9 cellular contexts compared by ENCODE assay signal in the genomic region with DNA sequence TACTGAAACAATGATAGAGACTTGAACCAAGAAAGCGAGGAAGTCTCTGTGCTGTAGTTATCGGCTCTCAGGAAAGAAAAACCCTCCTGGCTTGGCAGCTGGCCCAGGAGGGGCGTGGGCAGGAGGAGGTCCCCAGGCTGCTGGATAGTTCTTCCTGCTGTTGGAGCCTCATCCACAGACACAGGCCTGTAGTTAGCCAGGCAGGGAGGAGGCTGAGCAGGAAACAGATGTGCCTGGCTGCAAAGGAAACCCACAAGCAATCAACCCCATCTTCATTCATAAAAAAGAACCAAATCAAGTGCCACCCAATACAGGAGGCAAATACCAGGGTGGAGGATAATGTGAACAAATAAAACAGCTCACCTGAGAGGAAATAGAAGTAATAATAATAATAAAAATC.
A peak's percentile ranks its signal among the peaks of the same experiment; 100 is the strongest.
DNase-seq lines count a peak whose midpoint lies in the region; ATAC-seq and TF ChIP-seq lines count a peak whose summit lies in the region.
"Had no signal": no experiment of that assay in that cellular context is flagged by ENCODE, and none has a peak within 500 bp of the region (broad histone marks: within the 10 kb centered on the region; RNA-seq: fewer than 3 reads in every experiment).

No MANE protein-coding gene starts in this region.

- H3K9me3 Mint-ChIP-seq in activated CD4-positive, alpha-beta T cell treated with anti-CD3 and anti-CD28 coated beads, Interleukin-2, amount 10 ng/mL, durations not matched to agents 7 days and 5 days, result no peaks in the 10 kb centered on the region

- POLR2A ChIA-PET in activated CD4-positive, alpha-beta T cell treated with anti-CD3 and anti-CD28 coated beads, Interleukin-2, amount 10 ng/mL, durations not matched to agents 7 days and 5 days (lab: Charles Lee), result no interaction called here

- H3K36me3 ChIP-seq in brain microvascular endothelial cell (replicated peaks), result no peaks in the 10 kb centered on the region
- H3K36me3 ChIP-seq: ascending aorta had no signal

- in situ Hi-C loops in brain microvascular endothelial cell (cut with HindIII; ENCODE audit: low pct_ligation_motif_present, low sequenced_read_pairs), result no loop called here

- no peaks in the 10 kb centered on the region for H3K36me3 Mint-ChIP-seq in activated CD4-positive, alpha-beta T cell treated with anti-CD3 and anti-CD28 coated beads, Interleukin-2, amount 10 ng/mL, durations not matched to agents 7 days and 5 days (ENCODE audit: low read depth)

- CTCF ChIA-PET in activated CD4-positive, alpha-beta T cell treated with anti-CD3 and anti-CD28 coated beads, Interleukin-2, amount 10 ng/mL, durations not matched to agents 7 days and 5 days (lab: Charles Lee), result no interaction called here

- H3K4me1 Mint-ChIP-seq in activated CD4-positive, alpha-beta T cell treated with anti-CD3 and anti-CD28 coated beads, Interleukin-2, amount 10 ng/mL, durations not matched to agents 7 days and 5 days, result peaks cover 8% of the 10 kb centered on the region

- no peak overlapping the region for H3K4me3 Mint-ChIP-seq in activated CD4-positive, alpha-beta T cell treated with anti-CD3 and anti-CD28 coated beads, Interleukin-2, amount 10 ng/mL, durations not matched to agents 7 days and 5 days

- no peak for TF ChIP-seq CTCF in brain microvascular endothelial cell (IDR thresholded peaks at IDR 0.05; ENCODE audit: low read depth, low read length, missing control alignments)

- no peak overlapping the region for H3K27ac ChIP-seq in brain microvascular endothelial cell
- H3K27ac ChIP-seq: ascending aorta had no signal

- no peaks in the 10 kb centered on the region for H3K27me3 ChIP-seq in brain microvascular endothelial cell (replicated peaks)
- H3K27me3 ChIP-seq: ascending aorta had no signal

- no peak overlapping the region for H3K4me3 ChIP-seq in brain microvascular endothelial cell (ENCODE audit: low read depth, low read length)
- H3K4me3 ChIP-seq: ascending aorta had no signal

- H3K27me3 Mint-ChIP-seq in activated CD4-positive, alpha-beta T cell treated with anti-CD3 and anti-CD28 coated beads, Interleukin-2, amount 10 ng/mL, durations not matched to agents 7 days and 5 days, result peaks cover 26% of the 10 kb centered on the region

- no peak for ATAC-seq in GM18858 (IDR thresholded peaks at IDR 0.05; ENCODE audit: unreplicated experiment)

- DNase-seq in GM04504 (ENCODE audit: low read depth) (peak; percentile 15), NCI-H345 treated with DMSO at 0.1 percent for 48 hours (lab: John Stamatoyannopoulos, UW; ENCODE audit: unreplicated experiment) (peak; percentile 87), brain microvascular endothelial cell (peak; percentile 83), left kidney (ENCODE audit: low read depth, low spot score) (peak; percentile 80), T-helper 1 cell (no peak)
- no peak for DNase-seq in stimulated activated CD4-positive, alpha-beta T cell treated with anti-CD3 and anti-CD28 coated beads, Interleukin-2, amount 100 ng/mL, for 48 hours
- no peak for DNase-seq in activated CD4-positive, alpha-beta T cell treated with anti-CD3 and anti-CD28 coated beads, Interleukin-2, amount 10 ng/mL, durations not matched to agents 7 days and 5 days

- no peak overlapping the region for H3K27ac Mint-ChIP-seq in activated CD4-positive, alpha-beta T cell treated with anti-CD3 and anti-CD28 coated beads, Interleukin-2, amount 10 ng/mL, durations not matched to agents 7 days and 5 days

Comparison
In these comparisons a context has a peak if more than half of its experiments do, and no peak if none do; other contexts are left out.
1. DNase-seq: peak in GM04504 (single experiment), NCI-H345 treated with DMSO at 0.1 percent for 48 hours (single experiment), brain microvascular endothelial cell (single experiment) and left kidney (single experiment); none in T-helper 1 cell (0 of 5), stimulated activated CD4-positive, alpha-beta T cell treated with anti-CD3 and anti-CD28 coated beads, Interleukin-2, amount 100 ng/mL, for 48 hours (0 of 2) and activated CD4-positive, alpha-beta T cell treated with anti-CD3 and anti-CD28 coated beads, Interleukin-2, amount 10 ng/mL, durations not matched to agents 7 days and 5 days (single experiment).